In the genomic region with DNA sequence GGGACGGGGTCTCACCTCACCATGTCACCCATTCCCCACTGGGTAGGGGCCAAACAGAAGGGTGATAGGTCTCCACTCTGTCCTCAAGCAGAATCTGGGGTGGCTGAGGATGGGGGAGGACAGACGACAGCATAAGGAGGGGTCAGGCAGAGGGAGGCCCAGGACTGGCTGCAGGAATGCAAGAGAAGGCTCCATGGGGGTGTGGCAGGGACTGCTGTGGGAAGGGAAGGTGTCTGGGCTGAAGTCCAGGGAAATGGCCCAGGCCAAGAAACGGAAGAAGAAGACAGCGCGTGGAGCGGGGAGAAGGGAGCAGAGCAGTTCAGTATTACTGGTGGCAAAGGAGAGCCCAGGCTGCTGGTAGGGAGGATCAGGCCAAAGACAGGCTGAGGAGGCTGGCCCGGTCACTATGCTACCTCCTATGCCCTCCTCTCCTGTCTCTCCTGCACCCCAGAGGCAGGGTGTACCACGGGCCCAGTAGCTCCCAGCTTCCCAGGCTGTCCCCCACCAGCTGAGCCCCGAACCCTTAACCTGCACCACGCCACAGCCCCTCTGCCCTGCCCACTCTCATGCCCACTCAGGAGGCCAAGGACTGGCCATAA, we compare ENCODE assay signal across 16 cellular contexts.
DNase-seq lines count a peak whose midpoint lies in the region; ATAC-seq lines count a peak whose summit lies in the region.
"Had no signal": no experiment of that assay in that cellular context is flagged by ENCODE, and none has a peak within 500 bp of the region (broad histone marks: within the 10 kb centered on the region; RNA-seq: fewer than 3 reads in every experiment).

No MANE protein-coding gene starts in this region.

- WGBS in GM23248 (ENCODE audit: low coverage in 1 of 2, low lambda C conversion rate in 2 of 2, missing lambda C conversion rate in 2 of 2), 2 experiments: 86 to 89% methylated on average over 9 to 10 of the region's 10 CpGs

- no peaks in the 10 kb centered on the region for H3K4me1 Mint-ChIP-seq in stimulated activated memory B cell treated with anti-CD40 and anti-IgM and Interleukin-4, amounts not matched to agents 10 μg/mL and 1 μg/mL and 100 μg/mL, for 72 hours

- in situ Hi-C loops in GM23248 (cut with MboI): no loop called here

- H3K9me2 ChIP-seq in GM23248 (ENCODE audit: insufficient read depth): no peaks in the 10 kb centered on the region

- H3K27ac Mint-ChIP-seq in stimulated activated memory B cell treated with anti-CD40 and anti-IgM and Interleukin-4, amounts not matched to agents 10 μg/mL and 1 μg/mL and 100 μg/mL, for 72 hours: no peak overlapping the region
- H3K27ac Mint-ChIP-seq: activated naive CD8-positive, alpha-beta T cell treated with anti-CD3 and anti-CD28 coated beads for 36 hours had no signal

- H3K4me1 ChIP-seq in GM23248 (ENCODE audit: insufficient read depth): no peaks in the 10 kb centered on the region
- H3K4me1 ChIP-seq: parathyroid adenoma had no signal

- H3K4me3 Mint-ChIP-seq in stimulated activated memory B cell treated with anti-CD40 and anti-IgM and Interleukin-4, amounts not matched to agents 10 μg/mL and 1 μg/mL and 100 μg/mL, for 72 hours: no peak overlapping the region
- H3K4me3 Mint-ChIP-seq: activated naive CD8-positive, alpha-beta T cell treated with anti-CD3 and anti-CD28 coated beads for 36 hours had no signal

- ATAC-seq in left colon: peak; percentile 83
- ATAC-seq in stimulated activated memory B cell treated with anti-CD40 and anti-IgM and Interleukin-4, amounts not matched to agents 10 μg/mL and 1 μg/mL and 100 μg/mL, for 72 hours: peak; percentile 11
- no peak for ATAC-seq in HG02938 (IDR thresholded peaks at IDR 0.05; ENCODE audit: unreplicated experiment)
- ATAC-seq in HG03280 (IDR thresholded peaks at IDR 0.05; ENCODE audit: unreplicated experiment): no peak
- no peak for ATAC-seq in esophagus mucosa

- DNase-seq in M059J (ENCODE audit: low read depth) (peak; percentile 57), cerebellar cortex (ENCODE audit: low spot score) (peak; percentile 34), left colon (peak; percentile 51 to 61), GM23248 (no peak)
- DNase-seq: activated CD4-positive, alpha-beta T cell treated with anti-CD3 and anti-CD28 coated beads for 48 hours; activated naive CD8-positive, alpha-beta T cell treated with anti-CD3 and anti-CD28 coated beads for 36 hours; activated T-cell treated with anti-CD3 and anti-CD28 coated beads, Interleukin-2, amount 50 U/mL, for 1 hour; DMS79 treated with DMSO at 0.1 percent for 48 hours; NCI-H1930; NCI-H446 treated with DMSO at 0.1 percent for 48 hours had no signal

- intact Hi-C loops in left colon (cut with DNase I, micrococcal nuclease): no loop called here

- H3K36me3 Mint-ChIP-seq in stimulated activated memory B cell treated with anti-CD40 and anti-IgM and Interleukin-4, amounts not matched to agents 10 μg/mL and 1 μg/mL and 100 μg/mL, for 72 hours: no peaks in the 10 kb centered on the region
- H3K36me3 Mint-ChIP-seq: activated naive CD8-positive, alpha-beta T cell treated with anti-CD3 and anti-CD28 coated beads for 36 hours had no signal

- no peak overlapping the region for H3K27ac ChIP-seq in GM23248
- H3K27ac ChIP-seq: cardiac muscle cell, parathyroid adenoma had no signal

- peaks cover 3% of the 10 kb centered on the region; the same call in 1 of the 2 replicates for H4K20me1 ChIP-seq in GM23248 (ENCODE audit: insufficient read depth)

- no peak overlapping the region for H3K4me3 ChIP-seq in GM23248
- H3K4me3 ChIP-seq: cardiac muscle cell had no signal

- no peaks in the 10 kb centered on the region for H3K36me3 ChIP-seq in GM23248 (ENCODE audit: low read depth)
- H3K36me3 ChIP-seq: cardiac muscle cell had no signal

- no peaks in the 10 kb centered on the region for H3F3A ChIP-seq in GM23248 (ENCODE audit: insufficient read depth)

- no peaks in the 10 kb centered on the region for H3K27me3 ChIP-seq in GM23248 (replicated peaks; ENCODE audit: insufficient read depth)
- H3K27me3 ChIP-seq: cardiac muscle cell had no signal

- H3K9me3 Mint-ChIP-seq in stimulated activated memory B cell treated with anti-CD40 and anti-IgM and Interleukin-4, amounts not matched to agents 10 μg/mL and 1 μg/mL and 100 μg/mL, for 72 hours: no peaks in the 10 kb centered on the region
- H3K9me3 Mint-ChIP-seq: activated naive CD8-positive, alpha-beta T cell treated with anti-CD3 and anti-CD28 coated beads for 36 hours had no signal

- H3K4me2 ChIP-seq in GM23248 (ENCODE audit: unreplicated experiment): no peak overlapping the region

- H3K9ac ChIP-seq in GM23248: no peak overlapping the region
- H3K9ac ChIP-seq: parathyroid adenoma had no signal

- no peaks in the 10 kb centered on the region for H3K9me3 ChIP-seq in GM23248 (ENCODE audit: low read depth)

- H3K27me3 Mint-ChIP-seq in stimulated activated memory B cell treated with anti-CD40 and anti-IgM and Interleukin-4, amounts not matched to agents 10 μg/mL and 1 μg/mL and 100 μg/mL, for 72 hours: peaks cover 47% of the 10 kb centered on the region
- H3K27me3 Mint-ChIP-seq: activated naive CD8-positive, alpha-beta T cell treated with anti-CD3 and anti-CD28 coated beads for 36 hours had no signal

- no peak overlapping the region for H2AFZ ChIP-seq in GM23248
- H2AFZ ChIP-seq: parathyroid adenoma had no signal

- peaks cover 75% of the 10 kb centered on the region for H3K79me2 ChIP-seq in GM23248 (ENCODE audit: insufficient read depth)

Comparison
In these comparisons a context has a peak if more than half of its experiments do, and no peak if none do; other contexts are left out.
1. ATAC-seq: peak in left colon (single experiment) and stimulated activated memory B cell treated with anti-CD40 and anti-IgM and Interleukin-4, amounts not matched to agents 10 μg/mL and 1 μg/mL and 100 μg/mL, for 72 hours (single experiment); none in HG02938 (single experiment), HG03280 (single experiment) and esophagus mucosa (single experiment).